Comparison of ENCODE assay signal across 1 cellular context in the genomic region with DNA sequence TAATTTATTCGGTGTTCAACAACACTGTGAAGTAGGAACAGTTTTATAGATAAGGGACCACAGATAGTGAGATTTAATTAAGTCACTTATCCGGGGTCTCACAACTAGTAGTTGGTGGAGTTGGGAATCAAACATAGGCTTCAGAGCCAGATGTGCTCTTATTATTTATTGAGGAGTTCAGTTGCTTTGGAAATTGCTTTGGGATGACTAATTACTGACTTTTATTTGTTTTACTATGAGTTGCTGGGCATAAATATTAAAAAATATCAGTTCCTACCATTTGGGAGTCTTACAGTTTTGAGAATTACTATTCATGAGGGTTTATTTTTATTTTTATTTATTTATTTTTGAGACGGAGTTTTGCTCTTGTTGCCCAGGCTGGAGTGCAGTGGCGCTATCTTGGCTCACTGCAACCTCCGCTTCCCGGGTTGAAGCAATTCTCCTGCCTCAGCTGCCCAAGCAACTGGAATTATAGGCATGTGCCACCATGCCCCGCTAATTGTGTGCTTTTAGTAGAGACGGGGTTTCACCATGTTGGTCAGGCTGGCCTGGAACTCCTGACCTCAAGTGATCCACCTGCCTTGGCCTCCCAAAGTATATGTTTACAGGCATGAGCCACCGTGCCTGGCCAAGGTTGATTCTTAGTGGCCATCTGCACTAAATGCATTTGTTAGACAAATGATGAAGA.
TF ChIP-seq lines count a peak whose summit lies in the region.

No MANE protein-coding gene starts in this region.

TF ChIP-seq in WTC11, 78 proteins besides CTCF, POLR2A, EP300 and RAD21 (continued from another document):
- TF ChIP-seq, protein P1, sequence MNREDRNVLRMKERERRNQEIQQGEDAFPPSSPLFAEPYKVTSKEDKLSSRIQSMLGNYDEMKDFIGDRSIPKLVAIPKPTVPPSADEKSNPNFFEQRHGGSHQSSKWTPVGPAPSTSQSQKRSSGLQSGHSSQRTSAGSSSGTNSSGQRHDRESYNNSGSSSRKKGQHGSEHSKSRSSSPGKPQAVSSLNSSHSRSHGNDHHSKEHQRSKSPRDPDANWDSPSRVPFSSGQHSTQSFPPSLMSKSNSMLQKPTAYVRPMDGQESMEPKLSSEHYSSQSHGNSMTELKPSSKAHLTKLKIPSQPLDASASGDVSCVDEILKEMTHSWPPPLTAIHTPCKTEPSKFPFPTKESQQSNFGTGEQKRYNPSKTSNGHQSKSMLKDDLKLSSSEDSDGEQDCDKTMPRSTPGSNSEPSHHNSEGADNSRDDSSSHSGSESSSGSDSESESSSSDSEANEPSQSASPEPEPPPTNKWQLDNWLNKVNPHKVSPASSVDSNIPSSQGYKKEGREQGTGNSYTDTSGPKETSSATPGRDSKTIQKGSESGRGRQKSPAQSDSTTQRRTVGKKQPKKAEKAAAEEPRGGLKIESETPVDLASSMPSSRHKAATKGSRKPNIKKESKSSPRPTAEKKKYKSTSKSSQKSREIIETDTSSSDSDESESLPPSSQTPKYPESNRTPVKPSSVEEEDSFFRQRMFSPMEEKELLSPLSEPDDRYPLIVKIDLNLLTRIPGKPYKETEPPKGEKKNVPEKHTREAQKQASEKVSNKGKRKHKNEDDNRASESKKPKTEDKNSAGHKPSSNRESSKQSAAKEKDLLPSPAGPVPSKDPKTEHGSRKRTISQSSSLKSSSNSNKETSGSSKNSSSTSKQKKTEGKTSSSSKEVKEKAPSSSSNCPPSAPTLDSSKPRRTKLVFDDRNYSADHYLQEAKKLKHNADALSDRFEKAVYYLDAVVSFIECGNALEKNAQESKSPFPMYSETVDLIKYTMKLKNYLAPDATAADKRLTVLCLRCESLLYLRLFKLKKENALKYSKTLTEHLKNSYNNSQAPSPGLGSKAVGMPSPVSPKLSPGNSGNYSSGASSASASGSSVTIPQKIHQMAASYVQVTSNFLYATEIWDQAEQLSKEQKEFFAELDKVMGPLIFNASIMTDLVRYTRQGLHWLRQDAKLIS (CRISPR knock-in tag; IDR thresholded peaks at IDR 0.05; ENCODE audit: borderline replicate concordance) = no peak
- TF ChIP-seq, protein P2, sequence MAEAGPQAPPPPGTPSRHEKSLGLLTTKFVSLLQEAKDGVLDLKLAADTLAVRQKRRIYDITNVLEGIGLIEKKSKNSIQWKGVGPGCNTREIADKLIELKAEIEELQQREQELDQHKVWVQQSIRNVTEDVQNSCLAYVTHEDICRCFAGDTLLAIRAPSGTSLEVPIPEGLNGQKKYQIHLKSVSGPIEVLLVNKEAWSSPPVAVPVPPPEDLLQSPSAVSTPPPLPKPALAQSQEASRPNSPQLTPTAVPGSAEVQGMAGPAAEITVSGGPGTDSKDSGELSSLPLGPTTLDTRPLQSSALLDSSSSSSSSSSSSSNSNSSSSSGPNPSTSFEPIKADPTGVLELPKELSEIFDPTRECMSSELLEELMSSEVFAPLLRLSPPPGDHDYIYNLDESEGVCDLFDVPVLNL (CRISPR knock-in tag; IDR thresholded peaks at IDR 0.05; ENCODE audit: borderline replicate concordance, low read depth) = no peak
- no peak for TF ChIP-seq SMAD4 (CRISPR knock-in tag; IDR thresholded peaks at IDR 0.05)
- no peak for TF ChIP-seq MYBL2 (CRISPR knock-in tag; IDR thresholded peaks at IDR 0.05)
- no peak for TF ChIP-seq ESRRA (CRISPR knock-in tag; IDR thresholded peaks at IDR 0.05; ENCODE audit: borderline replicate concordance)
- TF ChIP-seq, protein P3, sequence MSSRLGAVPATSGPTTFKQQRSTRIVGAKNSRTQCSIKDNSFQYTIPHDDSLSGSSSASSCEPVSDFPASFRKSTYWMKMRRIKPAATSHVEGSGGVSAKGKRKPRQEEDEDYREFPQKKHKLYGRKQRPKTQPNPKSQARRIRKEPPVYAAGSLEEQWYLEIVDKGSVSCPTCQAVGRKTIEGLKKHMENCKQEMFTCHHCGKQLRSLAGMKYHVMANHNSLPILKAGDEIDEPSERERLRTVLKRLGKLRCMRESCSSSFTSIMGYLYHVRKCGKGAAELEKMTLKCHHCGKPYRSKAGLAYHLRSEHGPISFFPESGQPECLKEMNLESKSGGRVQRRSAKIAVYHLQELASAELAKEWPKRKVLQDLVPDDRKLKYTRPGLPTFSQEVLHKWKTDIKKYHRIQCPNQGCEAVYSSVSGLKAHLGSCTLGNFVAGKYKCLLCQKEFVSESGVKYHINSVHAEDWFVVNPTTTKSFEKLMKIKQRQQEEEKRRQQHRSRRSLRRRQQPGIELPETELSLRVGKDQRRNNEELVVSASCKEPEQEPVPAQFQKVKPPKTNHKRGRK (CRISPR knock-in tag; IDR thresholded peaks at IDR 0.05; ENCODE audit: borderline replicate concordance) = no peak
- TF ChIP-seq, protein P4, sequence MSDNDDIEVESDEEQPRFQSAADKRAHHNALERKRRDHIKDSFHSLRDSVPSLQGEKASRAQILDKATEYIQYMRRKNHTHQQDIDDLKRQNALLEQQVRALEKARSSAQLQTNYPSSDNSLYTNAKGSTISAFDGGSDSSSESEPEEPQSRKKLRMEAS (CRISPR knock-in tag; IDR thresholded peaks at IDR 0.05) = no peak
- no peak for TF ChIP-seq MXD4 (CRISPR knock-in tag; IDR thresholded peaks at IDR 0.05; ENCODE audit: borderline replicate concordance)
- TF ChIP-seq FOXJ3 (CRISPR knock-in tag; IDR thresholded peaks at IDR 0.05; ENCODE audit: borderline replicate concordance) = no peak
- TF ChIP-seq, protein P5, sequence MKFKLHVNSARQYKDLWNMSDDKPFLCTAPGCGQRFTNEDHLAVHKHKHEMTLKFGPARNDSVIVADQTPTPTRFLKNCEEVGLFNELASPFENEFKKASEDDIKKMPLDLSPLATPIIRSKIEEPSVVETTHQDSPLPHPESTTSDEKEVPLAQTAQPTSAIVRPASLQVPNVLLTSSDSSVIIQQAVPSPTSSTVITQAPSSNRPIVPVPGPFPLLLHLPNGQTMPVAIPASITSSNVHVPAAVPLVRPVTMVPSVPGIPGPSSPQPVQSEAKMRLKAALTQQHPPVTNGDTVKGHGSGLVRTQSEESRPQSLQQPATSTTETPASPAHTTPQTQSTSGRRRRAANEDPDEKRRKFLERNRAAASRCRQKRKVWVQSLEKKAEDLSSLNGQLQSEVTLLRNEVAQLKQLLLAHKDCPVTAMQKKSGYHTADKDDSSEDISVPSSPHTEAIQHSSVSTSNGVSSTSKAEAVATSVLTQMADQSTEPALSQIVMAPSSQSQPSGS (CRISPR knock-in tag; IDR thresholded peaks at IDR 0.05; ENCODE audit: borderline replicate concordance, low read depth) = no peak
- TF ChIP-seq IRF2 (CRISPR knock-in tag; IDR thresholded peaks at IDR 0.05; ENCODE audit: borderline replicate concordance, low read depth) = no peak
- TF ChIP-seq NFE2L1 (CRISPR knock-in tag; IDR thresholded peaks at IDR 0.05) = no peak
- TF ChIP-seq SMAD3 (CRISPR knock-in tag; IDR thresholded peaks at IDR 0.05; ENCODE audit: borderline replicate concordance) = no peak
- TF ChIP-seq, protein P6, sequence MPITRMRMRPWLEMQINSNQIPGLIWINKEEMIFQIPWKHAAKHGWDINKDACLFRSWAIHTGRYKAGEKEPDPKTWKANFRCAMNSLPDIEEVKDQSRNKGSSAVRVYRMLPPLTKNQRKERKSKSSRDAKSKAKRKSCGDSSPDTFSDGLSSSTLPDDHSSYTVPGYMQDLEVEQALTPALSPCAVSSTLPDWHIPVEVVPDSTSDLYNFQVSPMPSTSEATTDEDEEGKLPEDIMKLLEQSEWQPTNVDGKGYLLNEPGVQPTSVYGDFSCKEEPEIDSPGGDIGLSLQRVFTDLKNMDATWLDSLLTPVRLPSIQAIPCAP (CRISPR knock-in tag; IDR thresholded peaks at IDR 0.05) = no peak
- TF ChIP-seq, protein P7, sequence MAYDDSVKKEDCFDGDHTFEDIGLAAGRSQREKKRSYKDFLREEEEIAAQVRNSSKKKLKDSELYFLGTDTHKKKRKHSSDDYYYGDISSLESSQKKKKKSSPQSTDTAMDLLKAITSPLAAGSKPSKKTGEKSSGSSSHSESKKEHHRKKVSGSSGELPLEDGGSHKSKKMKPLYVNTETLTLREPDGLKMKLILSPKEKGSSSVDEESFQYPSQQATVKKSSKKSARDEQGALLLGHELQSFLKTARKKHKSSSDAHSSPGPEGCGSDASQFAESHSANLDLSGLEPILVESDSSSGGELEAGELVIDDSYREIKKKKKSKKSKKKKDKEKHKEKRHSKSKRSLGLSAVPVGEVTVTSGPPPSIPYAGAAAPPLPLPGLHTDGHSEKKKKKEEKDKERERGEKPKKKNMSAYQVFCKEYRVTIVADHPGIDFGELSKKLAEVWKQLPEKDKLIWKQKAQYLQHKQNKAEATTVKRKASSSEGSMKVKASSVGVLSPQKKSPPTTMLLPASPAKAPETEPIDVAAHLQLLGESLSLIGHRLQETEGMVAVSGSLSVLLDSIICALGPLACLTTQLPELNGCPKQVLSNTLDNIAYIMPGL (CRISPR knock-in tag; IDR thresholded peaks at IDR 0.05) = no peak
